ENCODE assay signal across 17 cellular contexts in the genomic region with DNA sequence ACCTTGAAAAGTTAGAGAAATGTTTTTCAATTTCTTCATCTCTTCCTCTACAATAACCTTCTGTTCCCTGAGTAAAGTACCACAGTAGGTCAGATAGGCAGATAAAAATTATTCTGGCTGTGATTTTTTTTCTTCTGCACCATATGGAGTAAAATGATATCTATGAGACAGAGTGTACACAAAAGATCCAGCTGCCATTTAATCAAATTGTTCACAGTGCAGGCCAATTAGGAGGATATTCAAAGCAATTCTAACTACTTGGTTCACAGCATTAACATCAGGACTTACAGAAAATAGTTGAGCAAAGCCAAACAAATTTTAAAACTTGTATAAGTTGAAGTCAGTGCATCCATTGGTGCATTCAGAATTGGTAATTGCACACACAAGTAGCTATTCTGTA.
A peak's percentile ranks its signal among the peaks of the same experiment; 100 is the strongest.
DNase-seq lines count a peak whose midpoint lies in the region; TF ChIP-seq lines count a peak whose summit lies in the region.
"Had no signal": no experiment of that assay in that cellular context is flagged by ENCODE, and none has a peak within 500 bp of the region (broad histone marks: within the 10 kb centered on the region; RNA-seq: fewer than 3 reads in every experiment).

No MANE protein-coding gene starts in this region.

- DNase-seq in NCI-H1417 (lab: John Stamatoyannopoulos, UW) (peak in 2 of 3 experiments; percentile 8 to 71), NCI-H2081 treated with DMSO at 0.1 percent for 48 hours (lab: John Stamatoyannopoulos, UW) (peak; percentile 8), NCI-H69 (lab: John Stamatoyannopoulos, UW) (peak; percentile 89), SK-N-SH (peak; percentile 10), cortex of kidney (lab: John Stamatoyannopoulos, UW) (no peak), NOMO-1 treated with dmso at 0.1 percent for 144 hours (lab: John Stamatoyannopoulos, UW; ENCODE audit: unreplicated experiment) (no peak)
- DNase-seq in activated naive CD4-positive, alpha-beta T cell (lab: John Stamatoyannopoulos, UW) = no peak
- DNase-seq: C1 segment of cervical spinal cord; CD4-positive, CD25-positive, alpha-beta regulatory T cell; CD8-positive, alpha-beta memory T cell; COR-L47; DMS153; DMS79; GDM1; H7; HFFc6 had no signal

- no peak overlapping the region for H3K4me2 ChIP-seq in SK-N-SH
- H3K4me2 ChIP-seq: GM23338 had no signal

- H3K9me3 ChIP-seq in SK-N-SH = no peaks in the 10 kb centered on the region

- no peaks in the 10 kb centered on the region for H4K20me1 ChIP-seq in SK-N-SH (ENCODE audit: insufficient read depth)

- no peaks in the 10 kb centered on the region for H3K79me2 ChIP-seq in SK-N-SH (ENCODE audit: insufficient read depth)

- no peaks in the 10 kb centered on the region for H3F3A ChIP-seq in SK-N-SH (replicated peaks; ENCODE audit: insufficient read depth)

- no peaks in the 10 kb centered on the region for H3K9me2 ChIP-seq in SK-N-SH

- peak overlapping the region in 1 of 2 experiments; percentile 73; a peak in 2 of 4 replicates for H3K27ac ChIP-seq in SK-N-SH (ENCODE audit: low read depth in 2 of 2, low read length in 1 of 2)

- no peaks in the 10 kb centered on the region for H3K36me3 ChIP-seq in SK-N-SH (replicated peaks in 1 of 2; ENCODE audit: control insufficient read depth in 1 of 2, insufficient read depth in 2 of 2, low read length in 1 of 2)

- H2AFZ ChIP-seq in SK-N-SH (ENCODE audit: low read depth) = no peak overlapping the region
- H2AFZ ChIP-seq: GM23338 had no signal

- TF ChIP-seq RAD21 in SK-N-SH (IDR thresholded peaks at IDR 0.05; ENCODE audit: low read length) = peak; percentile 9; the same call in 1 of the 2 replicates

- no peaks in the 10 kb centered on the region for H3K27me3 ChIP-seq in SK-N-SH (ENCODE audit: insufficient read depth)

- H3K4me1 ChIP-seq in SK-N-SH (ENCODE audit: control insufficient read depth in 1 of 2, insufficient read depth in 2 of 2, low read depth in 1 of 2, low read length in 1 of 2) = peaks cover 0 to 3% of the 10 kb centered on the region in 2 experiments; a peak in 2 of 4 replicates

- no peak for TF ChIP-seq CTCF in SK-N-SH (IDR thresholded peaks at IDR 0.05)

- H3K4me3 ChIP-seq in SK-N-SH (ENCODE audit: low read depth in 2 of 2, low read length in 1 of 2) = no peak overlapping the region
- H3K4me3 ChIP-seq: GM23338 had no signal

- POLR2A ChIA-PET in SK-N-SH (lab: Yijun Ruan, JAX) = no interaction called here

- CTCF ChIA-PET in SK-N-SH (lab: Yijun Ruan, JAX) = interaction anchor here (1.0 to 1.1 kb wide), 2 partner anchors 28 to 809 kb away, joined by 3 read pairs; no protein-coding TSS in a partner anchor

- no peak overlapping the region for H3K9ac ChIP-seq in SK-N-SH

- peak in 1 of 2 experiments; percentile 69; a peak in 1 of 4 replicates for TF ChIP-seq EP300 in SK-N-SH (IDR thresholded peaks at IDR 0.05; ENCODE audit: borderline replicate concordance in 1 of 2, low read depth in 1 of 2, low read length in 1 of 2)

TF ChIP-seq in SK-N-SH, 30 proteins besides CTCF, POLR2A, EP300 and RAD21:
- TF ChIP-seq FOXM1 (IDR thresholded peaks at IDR 0.05; ENCODE audit: low read depth) (no peak), POLR2AphosphoS5 (IDR thresholded peaks at IDR 0.05; ENCODE audit: low read depth, low read length) (no peak), FOXJ3 (CRISPR knock-in tag; IDR thresholded peaks at IDR 0.05) (no peak), NFIC (IDR thresholded peaks at IDR 0.05; ENCODE audit: borderline replicate concordance) (no peak), TAF1 (IDR thresholded peaks at IDR 0.05; ENCODE audit: borderline replicate concordance, low read depth, low read length) (no peak), SIN3A (IDR thresholded peaks at IDR 0.05; ENCODE audit: borderline replicate concordance, low read depth, low read length) (no peak), FOSL2 (IDR thresholded peaks at IDR 0.05; ENCODE audit: borderline replicate concordance, low read depth) (no peak), MXI1 (IDR thresholded peaks at IDR 0.05; ENCODE audit: low read depth, low read length) (no peak), GABPA (IDR thresholded peaks at IDR 0.05; ENCODE audit: low read depth) (no peak), CHD2 (IDR thresholded peaks at IDR 0.05; ENCODE audit: low read length, partially characterized antibody) (peak; percentile 44), SMC3 (IDR thresholded peaks at IDR 0.05; ENCODE audit: low read depth, low read length) (no peak), GATA2 (CRISPR knock-in tag; IDR thresholded peaks at IDR 0.05) (peak; percentile 40; the same call in 1 of the 2 replicates), NRF1 (IDR thresholded peaks at IDR 0.05; ENCODE audit: low read depth, low read length) (no peak)
- TF ChIP-seq, protein P1, sequence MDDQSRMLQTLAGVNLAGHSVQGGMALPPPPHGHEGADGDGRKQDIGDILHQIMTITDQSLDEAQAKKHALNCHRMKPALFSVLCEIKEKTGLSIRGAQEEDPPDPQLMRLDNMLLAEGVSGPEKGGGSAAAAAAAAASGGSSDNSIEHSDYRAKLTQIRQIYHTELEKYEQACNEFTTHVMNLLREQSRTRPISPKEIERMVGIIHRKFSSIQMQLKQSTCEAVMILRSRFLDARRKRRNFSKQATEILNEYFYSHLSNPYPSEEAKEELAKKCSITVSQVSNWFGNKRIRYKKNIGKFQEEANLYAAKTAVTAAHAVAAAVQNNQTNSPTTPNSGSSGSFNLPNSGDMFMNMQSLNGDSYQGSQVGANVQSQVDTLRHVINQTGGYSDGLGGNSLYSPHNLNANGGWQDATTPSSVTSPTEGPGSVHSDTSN (IDR thresholded peaks at IDR 0.05) = no peak

Comparison
In these comparisons a context has a peak if more than half of its experiments do, and no peak if none do; other contexts are left out.
1. DNase-seq: peak in NCI-H1417 (2 of 3), NCI-H2081 treated with DMSO at 0.1 percent for 48 hours (single experiment), NCI-H69 (single experiment) and SK-N-SH (single experiment); none in cortex of kidney (single experiment), activated naive CD4-positive, alpha-beta T cell (0 of 4) and NOMO-1 treated with dmso at 0.1 percent for 144 hours (single experiment).